ENCODE assay signal across 23 cellular contexts in genomic region chr17:57859601-57860413, GRCh38. TPM values are rescaled to one million over a fixed set of nuclear protein-coding genes. Genes with fewer than 3 reads are reported as not detected.
DNase-seq lines count a peak whose midpoint lies in the region; ATAC-seq and TF ChIP-seq lines count a peak whose summit lies in the region.
"Had no signal": no experiment of that assay in that cellular context is flagged by ENCODE, and none has a peak within 500 bp of the region (broad histone marks: within the 10 kb centered on the region; RNA-seq: fewer than 3 reads in every experiment).

No MANE protein-coding gene starts in this region.

- BruUV-seq in PC-3 (replicated peaks; lab: Mats Ljungman, UMichigan) = TSS peak; percentile 4

- no peak for TF ChIP-seq EP300 in sigmoid colon (IDR thresholded peaks at IDR 0.05)

- H3K27ac ChIP-seq in GM23338 (ENCODE audit: low read depth) (no peak overlapping the region), PC-3 (ENCODE audit: low read length) (no peak overlapping the region), esophagus squamous epithelium (peak overlapping the region in 3 of 4 donors; percentile 15 to 86 (median 21)), sigmoid colon (peak overlapping the region; percentile 92 to 97 (median 94)), foreskin keratinocyte (no peak overlapping the region)

- H3K4me3 Mint-ChIP-seq in GM23338 (peak overlapping the region; percentile 17; the same call in 1 of the 3 replicates), T-helper 17 cell (no peak overlapping the region)

- H3K4me1 ChIP-seq in GM23338 (ENCODE audit: insufficient read depth) (peaks cover 33% of the 10 kb centered on the region; the same call in 1 of the 2 replicates), PC-3 (ENCODE audit: insufficient read depth, low read length) (peaks cover 27% of the 10 kb centered on the region), esophagus squamous epithelium (peaks cover 23 to 56% (median 33%) of the 10 kb centered on the region in 3 donors), sigmoid colon (peaks cover 0 to 80% (median 69%) of the 10 kb centered on the region in 4 donors), foreskin keratinocyte (peaks cover 8% of the 10 kb centered on the region)

- H3K4me3 ChIP-seq in GM23338 (no peak overlapping the region), PC-3 (ENCODE audit: low read length) (no peak overlapping the region), esophagus squamous epithelium (no peak overlapping the region), sigmoid colon (no peak overlapping the region)
- H3K4me3 ChIP-seq: left lung had no signal

- H4K20me1 ChIP-seq in GM23338 (replicated peaks; ENCODE audit: insufficient read depth) = no peaks in the 10 kb centered on the region
- H4K20me1 ChIP-seq in PC-3 (ENCODE audit: low read length) = no peaks in the 10 kb centered on the region

- H3K9ac ChIP-seq in PC-3 (ENCODE audit: low read length) = no peak overlapping the region

- no peak for TF ChIP-seq CTCF in GM23338 (conservative IDR thresholded peaks at IDR 0.05; ENCODE audit: low read depth in 2 of 2)
- TF ChIP-seq CTCF in PC-3 (conservative IDR thresholded peaks at IDR 0.05; ENCODE audit: low read depth, low read length) = no peak
- no peak for TF ChIP-seq CTCF in esophagus squamous epithelium (IDR thresholded peaks at IDR 0.05)
- no peak for TF ChIP-seq CTCF in sigmoid colon (IDR thresholded peaks at IDR 0.05)
- TF ChIP-seq CTCF in foreskin keratinocyte (conservative IDR thresholded peaks at IDR 0.05) = no peak

- CTCF ChIA-PET in PC-3 (lab: Charles Lee) = interaction anchor here (0.6 to 2.6 kb wide), 10 partner anchors 10 to 140 kb away, joined by 3 to 15 read pairs (median 8); no protein-coding TSS in a partner anchor

- no peak for DNase-seq in GM23338 (ENCODE audit: low spot score)
- no peak for DNase-seq in PC-3
- no peak for DNase-seq in esophagus squamous epithelium (lab: John Stamatoyannopoulos, UW)
- peak; percentile 54 for DNase-seq in sigmoid colon
- DNase-seq in foreskin keratinocyte = no peak
- DNase-seq in T-helper 17 cell = no peak
- no peak for DNase-seq in NCI-H526 (lab: John Stamatoyannopoulos, UW)
- DNase-seq: activated CD4-positive, CD25-positive, alpha-beta regulatory T cell treated with anti-CD3 and anti-CD28 coated beads, Interleukin-2, amount 50 U/mL, for 72 hours; activated CD8-positive, alpha-beta T cell treated with anti-CD3 and anti-CD28 coated beads for 36 hours; activated gamma-delta T cell treated with Interleukin-2 at 50 U/mL for 16 hours; activated T-cell treated with anti-CD3 and anti-CD28 coated beads for 4 hours; cortex of kidney; NCI-H1105 treated with DMSO at 0.1 percent for 48 hours; NCI-H2029 treated with DMSO at 0.1 percent for 48 hours; NCI-H446; NK-92 treated with Interleukin-12 subunit alpha and Interleukin-12 subunit beta, amount 100 ng/mL, for 24 hours; RPMI8226 had no signal

- POLR2A ChIA-PET in PC-3 (lab: Charles Lee; ENCODE audit: unreplicated experiment) = interaction anchor here (0.6 to 0.9 kb wide), 3 partner anchors 32 to 128 kb away, joined by 3 to 4 read pairs (median 4); partner anchors contain the start of gene VEZF1

- no peak overlapping the region for H3K4me2 ChIP-seq in GM23338
- no peak overlapping the region for H3K4me2 ChIP-seq in PC-3 (ENCODE audit: low read length)

- no peak overlapping the region for H3K27ac Mint-ChIP-seq in GM23338
- no peak overlapping the region for H3K27ac Mint-ChIP-seq in T-helper 17 cell
- H3K27ac Mint-ChIP-seq: activated CD8-positive, alpha-beta T cell treated with anti-CD3 and anti-CD28 coated beads for 36 hours; natural killer cell treated with Interleukin-12 subunit alpha and Interleukin-12 subunit beta and Interleukin-15 and Interleukin-18, amount 100 ng/mL, for 72 hours had no signal

- no peaks in the 10 kb centered on the region for H3K9me3 Mint-ChIP-seq in GM23338
- H3K9me3 Mint-ChIP-seq: activated CD8-positive, alpha-beta T cell treated with anti-CD3 and anti-CD28 coated beads for 36 hours; mesothelial cell of epicardium; natural killer cell treated with Interleukin-12 subunit alpha and Interleukin-12 subunit beta and Interleukin-15 and Interleukin-18, amount 100 ng/mL, for 72 hours; stimulated activated memory B cell treated with anti-CD40 and anti-IgM and Interleukin-4, amounts not matched to agents 10 μg/mL and 1 μg/mL and 100 μg/mL, for 72 hours had no signal

- H3K36me3 ChIP-seq in GM23338 (ENCODE audit: insufficient read depth) (no peaks in the 10 kb centered on the region; the same call in 1 of the 2 replicates), PC-3 (ENCODE audit: low read depth, low read length) (no peaks in the 10 kb centered on the region), esophagus squamous epithelium (peaks cover 0 to 8% (median 0%) of the 10 kb centered on the region in 3 donors), sigmoid colon (no peaks in the 10 kb centered on the region)
- H3K36me3 ChIP-seq: left lung had no signal

- H2AFZ ChIP-seq in GM23338 (no peak overlapping the region), PC-3 (ENCODE audit: low read length) (no peak overlapping the region)

- H3K27me3 ChIP-seq in GM23338 (ENCODE audit: insufficient read depth) (peaks cover 44% of the 10 kb centered on the region), PC-3 (ENCODE audit: low read length) (no peaks in the 10 kb centered on the region), esophagus squamous epithelium (no peaks in the 10 kb centered on the region), sigmoid colon (no peaks in the 10 kb centered on the region), foreskin keratinocyte (no peaks in the 10 kb centered on the region)

- no peaks in the 10 kb centered on the region for H3K79me2 ChIP-seq in GM23338 (replicated peaks; ENCODE audit: insufficient read depth)
- no peaks in the 10 kb centered on the region for H3K79me2 ChIP-seq in PC-3 (ENCODE audit: low read length)

- ATAC-seq in GM23338 = no peak
- ATAC-seq in PC-3 = no peak
- no peak for ATAC-seq in foreskin keratinocyte
- ATAC-seq in GM21423 (IDR thresholded peaks at IDR 0.05; ENCODE audit: unreplicated experiment) = no peak
- no peak for ATAC-seq in T-helper 17 cell
- ATAC-seq: natural killer cell treated with Interleukin-12 subunit alpha and Interleukin-12 subunit beta and Interleukin-15 and Interleukin-18, amount 100 ng/mL, for 72 hours had no signal

- H3F3A ChIP-seq in GM23338 (replicated peaks; ENCODE audit: low read depth) (peaks cover 10% of the 10 kb centered on the region; the same call in 1 of the 2 replicates), PC-3 (ENCODE audit: low read length, unreplicated experiment) (no peaks in the 10 kb centered on the region)

- intact Hi-C loops in PC-3 (cut with micrococcal nuclease) = no loop called here
- intact Hi-C loops in esophagus squamous epithelium (cut with DNase I) = loop anchor here (5.0 to 10.0 kb wide), 3 partner anchors 95 to 255 kb away; partner anchors contain the start of gene CUEDC1
- intact Hi-C loops in sigmoid colon (cut with DNase I) = loop anchor here (2.0 to 5.0 kb wide), 3 partner anchors 31 to 252 kb away; partner anchors contain the start of gene CUEDC1

- TF ChIP-seq POLR2A in esophagus squamous epithelium (IDR thresholded peaks at IDR 0.05) (no peak), sigmoid colon (IDR thresholded peaks at IDR 0.05) (no peak)

- H3K36me3 Mint-ChIP-seq in GM23338 (ENCODE audit: low read depth) = peaks cover 5% of the 10 kb centered on the region; the same call in 1 of the 3 replicates
- H3K36me3 Mint-ChIP-seq in T-helper 17 cell (ENCODE audit: low read depth) = no peaks in the 10 kb centered on the region
- H3K36me3 Mint-ChIP-seq: natural killer cell treated with Interleukin-12 subunit alpha and Interleukin-12 subunit beta and Interleukin-15 and Interleukin-18, amount 100 ng/mL, for 72 hours; stimulated activated memory B cell treated with anti-CD40 and anti-IgM and Interleukin-4, amounts not matched to agents 10 μg/mL and 1 μg/mL and 100 μg/mL, for 72 hours had no signal

- H3K4me1 Mint-ChIP-seq in GM23338 = peaks cover 47% of the 10 kb centered on the region
- peaks cover 16% of the 10 kb centered on the region for H3K4me1 Mint-ChIP-seq in T-helper 17 cell

- H3K9me3 ChIP-seq in PC-3 (ENCODE audit: low read length) (no peaks in the 10 kb centered on the region), esophagus squamous epithelium (no peaks in the 10 kb centered on the region), sigmoid colon (no peaks in the 10 kb centered on the region), T-helper 17 cell (ENCODE audit: control insufficient read depth, low read length, poor library complexity, severe bottlenecking) (no peaks in the 10 kb centered on the region)
- H3K9me3 ChIP-seq: left lung, thoracic aorta had no signal

- H3K9me2 ChIP-seq in GM23338 (ENCODE audit: insufficient read depth) = no peaks in the 10 kb centered on the region
- H3K9me2 ChIP-seq in PC-3 (replicated peaks; ENCODE audit: low read length) = no peaks in the 10 kb centered on the region

- 50 to 53% methylated on average over 11 to 13 of the region's 13 CpGs for WGBS in esophagus squamous epithelium, 2 donors
- WGBS in sigmoid colon, 2 donors = 52 to 63% methylated on average over 13 of the region's 13 CpGs

- H3K27me3 Mint-ChIP-seq in GM23338 (ENCODE audit: insufficient read depth, low read depth, poor library complexity) (peaks cover 52% of the 10 kb centered on the region), T-helper 17 cell (peaks cover 13% of the 10 kb centered on the region)

TF ChIP-seq in GM23338, 12 proteins besides CTCF, POLR2A, EP300 and RAD21 (continues in another document):
- TF ChIP-seq NANOG (IDR thresholded peaks at IDR 0.05; ENCODE audit: borderline replicate concordance) (no peak), EZH2phosphoT487 (IDR thresholded peaks at IDR 0.05; ENCODE audit: unreplicated experiment) (no peak), EZH2 (IDR thresholded peaks at IDR 0.05; ENCODE audit: low read depth, unreplicated experiment) (no peak)

RNA-seq across cellular contexts. Expression of gene MRPS23, which starts 10.0 kb away (rescaled TPM):
- total RNA-seq in GM23338 (2014; rRNA removed; shearing (Covaris generic)) = 38.0 and 53.2 TPM in 2 replicates
- polyA plus RNA-seq in GM23338 (2016; fragmentation: Nextera tagmentation; extraction: Ambion mirVana) = 65.5 and 74.5 TPM in 2 replicates
- 63.9 and 97.5 TPM in 2 replicates for total RNA-seq in PC-3 (2014; rRNA removed)
- total RNA-seq in esophagus squamous epithelium = 10 to 100 TPM in 3 of 4 donors, 1 to 10 TPM in 1; 9.9 to 25.2 (median 20.8) TPM
- total RNA-seq in sigmoid colon = 10 to 100 TPM in 3 of 4 donors, 1 to 10 TPM in 1; 9.5 to 15.1 (median 13.3) TPM
- 10 to 100 TPM; 16.6 to 43.9 (median 17.4) TPM for polyA plus RNA-seq in sigmoid colon
- total RNA-seq in foreskin keratinocyte = 78.3 and 79.4 TPM in 2 replicates
- polyA plus RNA-seq in foreskin keratinocyte = 78.9 and 87.8 TPM in 2 replicates
- 10 to 100 TPM; 16.6 to 17.0 TPM for total RNA-seq in T-helper 17 cell

Comparison
In these comparisons a context has a peak if more than half of its experiments do, and no peak if none do; other contexts are left out.
1. H3K27ac ChIP-seq: peak in esophagus squamous epithelium (3 of 4) and sigmoid colon (4 of 4); none in GM23338 (single experiment), PC-3 (single experiment) and foreskin keratinocyte (single experiment).